33 cellular contexts compared by ENCODE assay signal in genomic region chr22:25779890-25780289, GRCh38. TPM values are rescaled to one million over a fixed set of nuclear protein-coding genes. Genes with fewer than 3 reads are reported as not detected.
"Had no signal": no experiment of that assay in that cellular context is flagged by ENCODE, and none has a peak within 500 bp of the region (broad histone marks: within the 10 kb centered on the region; RNA-seq: fewer than 3 reads in every experiment).

No MANE protein-coding gene starts in this region.

- ATAC-seq: activated CD4-positive, alpha-beta T cell treated with anti-CD3 and anti-CD28 coated beads for 36 hours; activated CD8-positive, alpha-beta memory T cell treated with anti-CD3 and anti-CD28 coated beads, Interleukin-2, amount 10 ng/mL, durations not matched to agents 7 days and 5 days; activated CD8-positive, alpha-beta T cell treated with anti-CD3 and anti-CD28 coated beads, Interleukin-2, amount 10 ng/mL, durations not matched to agents 7 days and 5 days; activated naive CD4-positive, alpha-beta T cell treated with anti-CD3 and anti-CD28 coated beads, Interleukin-2, amount 50 U/mL, for 72 hours; activated T-cell treated with anti-CD3 and anti-CD28 coated beads, Interleukin-2, amount 50 U/mL, for 72 hours; gastroesophageal sphincter; T-helper 17 cell had no signal

- FAIRE-seq: endometrium, endothelial cell of umbilical vein had no signal

- H3K9me3 ChIP-seq: ascending aorta, breast epithelium, colonic mucosa, esophagus squamous epithelium, gastroesophageal sphincter had no signal

- H3K36me3 ChIP-seq: breast epithelium, colonic mucosa, esophagus squamous epithelium, gastroesophageal sphincter had no signal

- H3K27ac ChIP-seq: ascending aorta, breast epithelium, cardiac muscle cell, colonic mucosa, epithelial cell of prostate, esophagus squamous epithelium, gastroesophageal sphincter had no signal

- H3K4me3 ChIP-seq: ascending aorta, breast epithelium, cardiac muscle cell, colonic mucosa, esophagus squamous epithelium, gastroesophageal sphincter had no signal

- DNase-seq: activated CD4-positive, alpha-beta memory T cell treated with anti-CD3 and anti-CD28 coated beads for 36 hours; activated CD4-positive, alpha-beta T cell treated with anti-CD3 and anti-CD28 coated beads for 36 hours; activated CD4-positive, alpha-beta T cell treated with anti-CD3 and anti-CD28 coated beads, Interleukin-2, amount 10 ng/mL, durations not matched to agents 24 days and 14 days; activated CD4-positive, CD25-positive, alpha-beta regulatory T cell; activated CD4-positive, CD25-positive, alpha-beta regulatory T cell treated with anti-CD3 and anti-CD28 coated beads, Interleukin-2, amount 50 U/mL, for 72 hours; activated CD8-positive, alpha-beta memory T cell treated with anti-CD3 and anti-CD28 coated beads, Interleukin-2, amount 10 ng/mL, durations not matched to agents 7 days and 5 days; activated CD8-positive, alpha-beta memory T cell treated with anti-CD3 and anti-CD28 coated beads, Interleukin-2, amount 50 U/mL, for 48 hours; activated CD8-positive, alpha-beta T cell treated with anti-CD3 and anti-CD28 coated beads, Interleukin-2, amount 10 ng/mL, durations not matched to agents 7 days and 5 days; activated gamma-delta T cell; activated naive CD4-positive, alpha-beta T cell; activated naive CD4-positive, alpha-beta T cell treated with anti-CD3 and anti-CD28 coated beads, Interleukin-2, amount 10 ng/mL, durations not matched to agents 7 days and 5 days; activated naive CD8-positive, alpha-beta T cell treated with anti-CD3 and anti-CD28 coated beads, Interleukin-2, amount 10 ng/mL, durations not matched to agents 7 days and 5 days; activated T-cell treated with anti-CD3 and anti-CD28 coated beads for 4 hours; activated T-cell treated with anti-CD3 and anti-CD28 coated beads, Interleukin-2, amount 50 U/mL, for 24 hours; activated T-cell treated with anti-CD3 and anti-CD28 coated beads, Interleukin-2, amount 50 U/mL, for 72 hours; central memory CD4-positive, alpha-beta T cell; cerebellar nuclear complex; colonic mucosa; effector CD8-positive, alpha-beta T cell; esophagus squamous epithelium; foreskin melanocyte; T-helper 1 cell; T-helper 17 cell; T1000 had no signal

- H3K27me3 ChIP-seq: ascending aorta, breast epithelium, cardiac muscle cell, colonic mucosa had no signal

- H3K4me1 ChIP-seq: ascending aorta, breast epithelium, colonic mucosa, esophagus squamous epithelium, gastroesophageal sphincter had no signal

RNA-seq across cellular contexts. Expression of gene MYO18B, which starts 37.9 kb away (rescaled TPM):
- total RNA-seq: endothelial cell of umbilical vein had no signal
- polyA plus RNA-seq: fibroblast of lung had no signal
